ENCODE assay signal across 14 cellular contexts in genomic region chr5:124000558-124000957, GRCh38.
DNase-seq lines count a peak whose midpoint lies in the region; TF ChIP-seq lines count a peak whose summit lies in the region.
"Had no signal": no experiment of that assay in that cellular context is flagged by ENCODE, and none has a peak within 500 bp of the region (broad histone marks: within the 10 kb centered on the region; RNA-seq: fewer than 3 reads in every experiment).

No MANE protein-coding gene starts in this region.

- WGBS in mesenchymal stem cell = 88% methylated on average over 1 of the region's 3 CpGs

- BruUV-seq in MCF 10A (replicated peaks; lab: Mats Ljungman, UMichigan) = no TSS peak

- H3K27me3 Mint-ChIP-seq in MCF 10A (ENCODE audit: insufficient read depth, unreplicated experiment) = no peaks in the 10 kb centered on the region
- no peaks in the 10 kb centered on the region for H3K27me3 Mint-ChIP-seq in activated T-helper 1 cell treated with anti-CD3 and anti-CD28 coated beads, Interleukin-12 subunit alpha, Interleukin-12 subunit beta, Interleukin-2, Interleukin-4 antibody, amounts not matched to agents 30 ng/mL and 10 ng/mL and 1 ng/mL, durations not matched to agents 14 hours and 24 hours and 36 hours (ENCODE audit: insufficient read depth)

- no peak overlapping the region for H2BK120ac ChIP-seq in mesenchymal stem cell (ENCODE audit: low read depth, low read length)

- no peak overlapping the region for H3K23ac ChIP-seq in mesenchymal stem cell (ENCODE audit: low read length in 2 of 2)

- H3K27me3 ChIP-seq in breast epithelium (no peaks in the 10 kb centered on the region), mesenchymal stem cell (ENCODE audit: control insufficient read depth in 1 of 2, insufficient read depth in 1 of 2, low read length in 2 of 2) (peaks cover 0 to 9% of the 10 kb centered on the region in 2 experiments)
- H3K27me3 ChIP-seq: SJCRH30 had no signal

- no peak overlapping the region for H3K4me3 Mint-ChIP-seq in MCF 10A (ENCODE audit: unreplicated experiment)
- H3K4me3 Mint-ChIP-seq in activated T-helper 1 cell treated with anti-CD3 and anti-CD28 coated beads, Interleukin-12 subunit alpha, Interleukin-12 subunit beta, Interleukin-2, Interleukin-4 antibody, amounts not matched to agents 30 ng/mL and 10 ng/mL and 1 ng/mL, durations not matched to agents 14 hours and 24 hours and 36 hours = no peak overlapping the region

- DNase-seq in MCF 10A (ENCODE audit: unreplicated experiment) = peak; percentile 8
- no peak for DNase-seq in breast epithelium (ENCODE audit: low spot score in 2 of 2)
- peak; percentile 51 to 75 for DNase-seq in NCI-H446 (lab: John Stamatoyannopoulos, UW)
- DNase-seq in inferior parietal cortex (ENCODE audit: extremely low spot score) = peak; percentile 25
- no peak for DNase-seq in activated CD4-positive, CD25-positive, alpha-beta regulatory T cell treated with anti-CD3 and anti-CD28 coated beads, Interleukin-2, amount 50 U/mL, for 72 hours
- no peak for DNase-seq in activated T-helper 1 cell treated with anti-CD3 and anti-CD28 coated beads, Interleukin-12 subunit alpha, Interleukin-12 subunit beta, Interleukin-2, Interleukin-4 antibody, amounts not matched to agents 30 ng/mL and 10 ng/mL and 1 ng/mL, durations not matched to agents 14 hours and 24 hours and 36 hours (ENCODE audit: low spot score)
- DNase-seq in mesenchymal stem cell = no peak
- DNase-seq: C1 segment of cervical spinal cord, H7, NCI-H1436 treated with DMSO at 0.1 percent for 48 hours, NCI-H2029 treated with DMSO at 0.1 percent for 48 hours, NCI-H748 treated with DMSO at 0.1 percent for 48 hours, PC-3, SJCRH30 had no signal

- no peak overlapping the region for H3K14ac ChIP-seq in mesenchymal stem cell (ENCODE audit: low read length in 2 of 2)

- no peak overlapping the region for H3K4ac ChIP-seq in mesenchymal stem cell (ENCODE audit: low read depth in 1 of 2, low read length in 2 of 2)

- H4K8ac ChIP-seq in mesenchymal stem cell (ENCODE audit: low read length) = no peak overlapping the region

- no peaks in the 10 kb centered on the region for H3K36me3 Mint-ChIP-seq in MCF 10A (ENCODE audit: insufficient read depth, unreplicated experiment)
- H3K36me3 Mint-ChIP-seq in activated T-helper 1 cell treated with anti-CD3 and anti-CD28 coated beads, Interleukin-12 subunit alpha, Interleukin-12 subunit beta, Interleukin-2, Interleukin-4 antibody, amounts not matched to agents 30 ng/mL and 10 ng/mL and 1 ng/mL, durations not matched to agents 14 hours and 24 hours and 36 hours (ENCODE audit: low read depth) = no peaks in the 10 kb centered on the region

- no peak overlapping the region for H2BK15ac ChIP-seq in mesenchymal stem cell (ENCODE audit: low read depth, poor library complexity, severe bottlenecking)

- POLR2A ChIA-PET in MCF 10A (lab: Yijun Ruan, JAX) = no interaction called here

- TF ChIP-seq CTCF in MCF 10A (IDR thresholded peaks at IDR 0.05; ENCODE audit: unreplicated experiment) (no peak), breast epithelium (IDR thresholded peaks at IDR 0.05) (no peak)

- no peak overlapping the region for H3K27ac Mint-ChIP-seq in MCF 10A (ENCODE audit: low read depth, unreplicated experiment)
- H3K27ac Mint-ChIP-seq in activated T-helper 1 cell treated with anti-CD3 and anti-CD28 coated beads, Interleukin-12 subunit alpha, Interleukin-12 subunit beta, Interleukin-2, Interleukin-4 antibody, amounts not matched to agents 30 ng/mL and 10 ng/mL and 1 ng/mL, durations not matched to agents 14 hours and 24 hours and 36 hours = no peak overlapping the region

- H3K4me1 Mint-ChIP-seq in MCF 10A (ENCODE audit: insufficient read depth, unreplicated experiment) = peaks cover 17% of the 10 kb centered on the region
- H3K4me1 Mint-ChIP-seq in activated T-helper 1 cell treated with anti-CD3 and anti-CD28 coated beads, Interleukin-12 subunit alpha, Interleukin-12 subunit beta, Interleukin-2, Interleukin-4 antibody, amounts not matched to agents 30 ng/mL and 10 ng/mL and 1 ng/mL, durations not matched to agents 14 hours and 24 hours and 36 hours (ENCODE audit: low read depth) = no peaks in the 10 kb centered on the region

- H2AFZ ChIP-seq in mesenchymal stem cell (ENCODE audit: low read depth, low read length) = no peak overlapping the region

- no peaks in the 10 kb centered on the region for H3K79me1 ChIP-seq in mesenchymal stem cell (replicated peaks; ENCODE audit: low read length, poor library complexity, severe bottlenecking)

- H3K9me3 ChIP-seq in breast epithelium (no peaks in the 10 kb centered on the region), mesenchymal stem cell (ENCODE audit: control insufficient read depth, low read length) (peaks cover 14% of the 10 kb centered on the region)
- H3K9me3 ChIP-seq: SJCRH30 had no signal

- H3K18ac ChIP-seq in mesenchymal stem cell (ENCODE audit: low read depth in 1 of 2, low read length in 2 of 2) = no peak overlapping the region

- no peak overlapping the region for H2AK5ac ChIP-seq in mesenchymal stem cell (ENCODE audit: low read length, severe bottlenecking)

- no peak overlapping the region for H2BK5ac ChIP-seq in mesenchymal stem cell (ENCODE audit: low read depth, low read length, poor library complexity, severe bottlenecking)

- H3K4me1 ChIP-seq in breast epithelium = no peaks in the 10 kb centered on the region
- H3K4me1 ChIP-seq in mesenchymal stem cell (ENCODE audit: control insufficient read depth, insufficient read depth, low read depth, low read length) = no peaks in the 10 kb centered on the region

- H3K4me3 ChIP-seq in breast epithelium (no peak overlapping the region), mesenchymal stem cell (ENCODE audit: insufficient read depth in 1 of 2, low read depth in 1 of 2, low read length in 2 of 2) (no peak overlapping the region)
- H3K4me3 ChIP-seq: SJCRH30 had no signal

- H3K4me2 ChIP-seq in mesenchymal stem cell (ENCODE audit: low read length, poor library complexity, severe bottlenecking) = no peak overlapping the region

- TF ChIP-seq POLR2A in breast epithelium (IDR thresholded peaks at IDR 0.05) = no peak

- intact Hi-C loops in MCF 10A (cut with micrococcal nuclease) (no loop called here), breast epithelium (cut with DNase I; ENCODE audit: low total_unique reads) (no loop called here)
- intact Hi-C loops in activated T-helper 1 cell treated with anti-CD3 and anti-CD28 coated beads, Interleukin-12 subunit alpha, Interleukin-12 subunit beta, Interleukin-2, Interleukin-4 antibody, amounts not matched to agents 30 ng/mL and 10 ng/mL and 1 ng/mL, durations not matched to agents 14 hours and 24 hours and 36 hours (cut with micrococcal nuclease) = no loop called here

- H3K9me3 Mint-ChIP-seq in MCF 10A (ENCODE audit: unreplicated experiment) = no peaks in the 10 kb centered on the region
- no peaks in the 10 kb centered on the region for H3K9me3 Mint-ChIP-seq in activated T-helper 1 cell treated with anti-CD3 and anti-CD28 coated beads, Interleukin-12 subunit alpha, Interleukin-12 subunit beta, Interleukin-2, Interleukin-4 antibody, amounts not matched to agents 30 ng/mL and 10 ng/mL and 1 ng/mL, durations not matched to agents 14 hours and 24 hours and 36 hours

- no peak overlapping the region for H3K9ac ChIP-seq in mesenchymal stem cell (ENCODE audit: low read length)

- CTCF ChIA-PET in MCF 10A (lab: Yijun Ruan, JAX) = interaction anchor here (0.9 kb wide), 2 partner anchors 22 to 33 kb away, joined by 3 to 5 read pairs; no protein-coding TSS in a partner anchor

- H4K91ac ChIP-seq in mesenchymal stem cell (ENCODE audit: low read length) = no peak overlapping the region

- H3K27ac ChIP-seq in breast epithelium (no peak overlapping the region), mesenchymal stem cell (ENCODE audit: low read length, poor library complexity, severe bottlenecking) (no peak overlapping the region)
- H3K27ac ChIP-seq: SJCRH30 had no signal

- H2BK12ac ChIP-seq in mesenchymal stem cell (ENCODE audit: low read length in 2 of 2) = no peak overlapping the region

- H3K36me3 ChIP-seq in breast epithelium (no peaks in the 10 kb centered on the region), mesenchymal stem cell (ENCODE audit: control insufficient read depth in 1 of 2, insufficient read depth in 2 of 2, low read depth in 1 of 2, low read length in 2 of 2) (no peaks in the 10 kb centered on the region)
- H3K36me3 ChIP-seq: SJCRH30 had no signal

Comparison
In these comparisons a context has a peak if more than half of its experiments do, and no peak if none do; other contexts are left out.
1. DNase-seq: peak in MCF 10A (single experiment), NCI-H446 (2 of 2) and inferior parietal cortex (single experiment); none in breast epithelium (0 of 2), activated CD4-positive, CD25-positive, alpha-beta regulatory T cell treated with anti-CD3 and anti-CD28 coated beads, Interleukin-2, amount 50 U/mL, for 72 hours (single experiment), activated T-helper 1 cell treated with anti-CD3 and anti-CD28 coated beads, Interleukin-12 subunit alpha, Interleukin-12 subunit beta, Interleukin-2, Interleukin-4 antibody, amounts not matched to agents 30 ng/mL and 10 ng/mL and 1 ng/mL, durations not matched to agents 14 hours and 24 hours and 36 hours (single experiment) and mesenchymal stem cell (single experiment).